Comparison of ENCODE assay signal across 32 cellular contexts in genomic region chr2:216043949-216044348, GRCh38. TPM values are rescaled to one million over a fixed set of nuclear protein-coding genes. Genes with fewer than 3 reads are reported as not detected.
"Had no signal": no experiment of that assay in that cellular context is flagged by ENCODE, and none has a peak within 500 bp of the region (broad histone marks: within the 10 kb centered on the region; RNA-seq: fewer than 3 reads in every experiment).

No MANE protein-coding gene starts in this region.

- H3K36me3 ChIP-seq: cardiac muscle cell, colonic mucosa had no signal

- H3K9me3 ChIP-seq: adrenal gland, body of pancreas, colonic mucosa, esophagus squamous epithelium, gastroesophageal sphincter, heart right ventricle had no signal

- H3K27me3 ChIP-seq: adrenal gland, body of pancreas, cardiac muscle cell, colonic mucosa, esophagus squamous epithelium, gastroesophageal sphincter, heart right ventricle had no signal

- DNase-seq: activated CD4-positive, alpha-beta T cell treated with anti-CD3 and anti-CD28 coated beads for 1 hour; activated CD4-positive, alpha-beta T cell treated with anti-CD3 and anti-CD28 coated beads for 4 hours; activated CD4-positive, alpha-beta T cell treated with anti-CD3 and anti-CD28 coated beads, Interleukin-2, amount 10 ng/mL, durations not matched to agents 7 days and 5 days; activated CD4-positive, alpha-beta T cell treated with anti-CD3 and anti-CD28 coated beads, Interleukin-2, amount 50 U/mL, for 48 hours; activated CD8-positive, alpha-beta memory T cell treated with anti-CD3 and anti-CD28 coated beads for 24 hours; activated CD8-positive, alpha-beta T cell treated with anti-CD3 and anti-CD28 coated beads for 36 hours; activated effector memory CD4-positive, alpha-beta T cell treated with anti-CD3 and anti-CD28 coated beads, Interleukin-2, amount 50 U/mL, for 16 hours; activated naive CD4-positive, alpha-beta T cell treated with anti-CD3 and anti-CD28 coated beads for 36 hours; activated naive CD8-positive, alpha-beta T cell treated with anti-CD3 and anti-CD28 coated beads, Interleukin-2, amount 50 U/mL, for 24 hours; activated T-cell treated with anti-CD3 and anti-CD28 coated beads, Interleukin-2, amount 50 U/mL, for 4 hours; adrenal gland; amygdala; aorta; body of pancreas; central memory CD4-positive, alpha-beta T cell; cerebellar nuclear complex; colonic mucosa; effector CD8-positive, alpha-beta T cell; esophagus squamous epithelium; foreskin melanocyte; heart right ventricle; T-helper 2 cell had no signal

- H3K4me3 ChIP-seq: adrenal gland, body of pancreas, cardiac muscle cell, colonic mucosa, esophagus squamous epithelium, gastroesophageal sphincter, heart right ventricle had no signal

- H3K9me3 Mint-ChIP-seq: activated CD4-positive, alpha-beta T cell treated with anti-CD3 and anti-CD28 coated beads, Interleukin-2, amount 10 ng/mL, durations not matched to agents 7 days and 5 days; activated CD8-positive, alpha-beta T cell treated with anti-CD3 and anti-CD28 coated beads for 36 hours; activated naive CD4-positive, alpha-beta T cell treated with anti-CD3 and anti-CD28 coated beads for 36 hours; activated naive CD4-positive, alpha-beta T cell treated with anti-CD3 and anti-CD28 coated beads, Interleukin-2, amount 50 U/mL, for 24 hours; activated naive CD8-positive, alpha-beta T cell treated with anti-CD3 and anti-CD28 coated beads, Interleukin-2, amount 50 U/mL, for 24 hours; activated T-cell treated with anti-CD3 and anti-CD28 coated beads, Interleukin-2, amount 50 U/mL, for 4 hours; activated T-helper 2 cell treated with anti-CD3 and anti-CD28 coated beads, Interferon-gamma antibody, Interleukin-2, Interleukin-4, amounts not matched to agents 10 μg/mL and 5 μg/mL and 100 μg/mL, durations not matched to agents 14 hours and 24 hours and 36 hours; WTC11 had no signal

- H3K27me3 Mint-ChIP-seq: activated CD4-positive, alpha-beta T cell treated with anti-CD3 and anti-CD28 coated beads, Interleukin-2, amount 10 ng/mL, durations not matched to agents 7 days and 5 days; activated CD8-positive, alpha-beta T cell treated with anti-CD3 and anti-CD28 coated beads for 36 hours; activated naive CD4-positive, alpha-beta T cell treated with anti-CD3 and anti-CD28 coated beads, Interleukin-2, amount 50 U/mL, for 24 hours; activated naive CD8-positive, alpha-beta T cell treated with anti-CD3 and anti-CD28 coated beads, Interleukin-2, amount 50 U/mL, for 24 hours had no signal

- H3K27ac Mint-ChIP-seq: activated CD4-positive, alpha-beta T cell treated with anti-CD3 and anti-CD28 coated beads, Interleukin-2, amount 10 ng/mL, durations not matched to agents 7 days and 5 days; activated CD8-positive, alpha-beta T cell treated with anti-CD3 and anti-CD28 coated beads for 36 hours; activated naive CD4-positive, alpha-beta T cell treated with anti-CD3 and anti-CD28 coated beads for 36 hours; activated naive CD4-positive, alpha-beta T cell treated with anti-CD3 and anti-CD28 coated beads, Interleukin-2, amount 50 U/mL, for 24 hours; activated naive CD8-positive, alpha-beta T cell treated with anti-CD3 and anti-CD28 coated beads, Interleukin-2, amount 50 U/mL, for 24 hours; WTC11 had no signal

- H3K4me1 Mint-ChIP-seq: activated naive CD4-positive, alpha-beta T cell treated with anti-CD3 and anti-CD28 coated beads, Interleukin-2, amount 50 U/mL, for 24 hours; WTC11 had no signal

- FAIRE-seq: endometrium, endothelial cell of umbilical vein, TTC549 had no signal

- H3K4me3 Mint-ChIP-seq: activated CD4-positive, alpha-beta T cell treated with anti-CD3 and anti-CD28 coated beads, Interleukin-2, amount 10 ng/mL, durations not matched to agents 7 days and 5 days; activated CD8-positive, alpha-beta T cell treated with anti-CD3 and anti-CD28 coated beads for 36 hours; activated naive CD4-positive, alpha-beta T cell treated with anti-CD3 and anti-CD28 coated beads for 36 hours; activated naive CD4-positive, alpha-beta T cell treated with anti-CD3 and anti-CD28 coated beads, Interleukin-2, amount 50 U/mL, for 24 hours; activated naive CD8-positive, alpha-beta T cell treated with anti-CD3 and anti-CD28 coated beads, Interleukin-2, amount 50 U/mL, for 24 hours; activated T-cell treated with anti-CD3 and anti-CD28 coated beads, Interleukin-2, amount 50 U/mL, for 4 hours; WTC11 had no signal

- H3K27ac ChIP-seq: adrenal gland, body of pancreas, cardiac muscle cell, colonic mucosa, epithelial cell of prostate, esophagus squamous epithelium, gastroesophageal sphincter, heart right ventricle, VCaP had no signal

- H3K4me1 ChIP-seq: adrenal gland, body of pancreas, colonic mucosa, esophagus squamous epithelium, gastroesophageal sphincter, heart right ventricle had no signal

- H3K36me3 Mint-ChIP-seq: activated naive CD4-positive, alpha-beta T cell treated with anti-CD3 and anti-CD28 coated beads, Interleukin-2, amount 50 U/mL, for 24 hours had no signal

RNA-seq across cellular contexts. Expression of gene TMEM169, which starts 37.8 kb away (rescaled TPM):
- polyA plus RNA-seq: aorta, endothelial cell of umbilical vein had no signal
